ENCODE assay signal across 11 cellular contexts in genomic region chr13:108494991-108495661, GRCh38.
DNase-seq lines count a peak whose midpoint lies in the region; ATAC-seq and TF ChIP-seq lines count a peak whose summit lies in the region.
"Had no signal": no experiment of that assay in that cellular context is flagged by ENCODE, and none has a peak within 500 bp of the region (broad histone marks: within the 10 kb centered on the region; RNA-seq: fewer than 3 reads in every experiment).

No MANE protein-coding gene starts in this region.

- peaks cover 5% of the 10 kb centered on the region for H3K27me3 ChIP-seq in mesendoderm (ENCODE audit: insufficient read depth, low read length, poor library complexity)

- WGBS in mesendoderm (ENCODE audit: extremely low coverage, insufficient coverage, low lambda C conversion rate): no CpG with 5 or more reads among the region's 43 CpGs

- in situ Hi-C loops in G401 (cut with HindIII; ENCODE audit: low sequenced_read_pairs): no loop called here

- DNase-seq in natural killer cell (no peak), mesendoderm (peak; percentile 47), G401 (ENCODE audit: low spot score) (no peak), SW 1271 (lab: John Stamatoyannopoulos, UW) (no peak)
- no peak for DNase-seq in natural killer cell treated with Interleukin-12 subunit alpha and Interleukin-12 subunit beta and Interleukin-15 and Interleukin-18, amount 100 ng/mL, for 72 hours (ENCODE audit: low spot score)
- peak; percentile 0 for DNase-seq in central memory CD4-positive, alpha-beta T cell
- DNase-seq: DMS79, IMR-90, NCI-H510A had no signal

- no peaks in the 10 kb centered on the region for H3K79me1 ChIP-seq in mesendoderm (ENCODE audit: low read length)

- intact Hi-C loops in natural killer cell (cut with micrococcal nuclease): no loop called here

- no peak overlapping the region for H4K5ac ChIP-seq in mesendoderm (ENCODE audit: low read length)

- no peak overlapping the region for H2AK5ac ChIP-seq in mesendoderm (ENCODE audit: low read length)

- no peak overlapping the region for H3K18ac ChIP-seq in mesendoderm (ENCODE audit: low read length)

- no peaks in the 10 kb centered on the region for H3K36me3 ChIP-seq in mesendoderm (ENCODE audit: control insufficient read depth, insufficient read depth, low read length)

- no peak overlapping the region for H3K23ac ChIP-seq in mesendoderm (ENCODE audit: low read length)

- peak overlapping the region; percentile 52 for H3K4me3 ChIP-seq in mesendoderm (ENCODE audit: low read length)

- no peak overlapping the region for H2BK120ac ChIP-seq in mesendoderm (ENCODE audit: low read depth, low read length)

- H3K27me3 Mint-ChIP-seq in natural killer cell (ENCODE audit: low read depth in 2 of 2): peaks cover 28 to 31% of the 10 kb centered on the region in 2 donors
- peaks cover 15 to 24% of the 10 kb centered on the region in 2 donors for H3K27me3 Mint-ChIP-seq in natural killer cell treated with Interleukin-12 subunit alpha and Interleukin-12 subunit beta and Interleukin-15 and Interleukin-18, amount 100 ng/mL, for 72 hours

- H3K9me3 Mint-ChIP-seq in natural killer cell: peaks cover 2 to 5% of the 10 kb centered on the region in 2 donors
- H3K9me3 Mint-ChIP-seq in natural killer cell treated with Interleukin-12 subunit alpha and Interleukin-12 subunit beta and Interleukin-15 and Interleukin-18, amount 100 ng/mL, for 72 hours: peaks cover under 1% of the 10 kb centered on the region

- H2BK5ac ChIP-seq in mesendoderm (ENCODE audit: low read length): no peak overlapping the region

- no peaks in the 10 kb centered on the region for H3K36me3 Mint-ChIP-seq in natural killer cell
- H3K36me3 Mint-ChIP-seq in natural killer cell treated with Interleukin-12 subunit alpha and Interleukin-12 subunit beta and Interleukin-15 and Interleukin-18, amount 100 ng/mL, for 72 hours: no peaks in the 10 kb centered on the region

- no peaks in the 10 kb centered on the region for H3K79me2 ChIP-seq in mesendoderm (ENCODE audit: control insufficient read depth, insufficient read depth, low read length)

- H3K4ac ChIP-seq in mesendoderm (ENCODE audit: low read depth, low read length): no peak overlapping the region

- peak overlapping the region; percentile 83 for H3K4me2 ChIP-seq in mesendoderm (ENCODE audit: low read length)

- no peak for TF ChIP-seq CTCF in natural killer cell (IDR thresholded peaks at IDR 0.05)

- H3K9ac ChIP-seq in mesendoderm (ENCODE audit: low read length): peak overlapping the region; percentile 63

- H4K8ac ChIP-seq in mesendoderm (ENCODE audit: low read depth, low read length): no peak overlapping the region

- H2BK15ac ChIP-seq in mesendoderm (replicated peaks; ENCODE audit: low read depth): no peak overlapping the region

- no peaks in the 10 kb centered on the region for H3K4me1 ChIP-seq in mesendoderm (ENCODE audit: control insufficient read depth, low read depth, low read length)

- ATAC-seq in natural killer cell (no peak), HG03354 (IDR thresholded peaks at IDR 0.05; ENCODE audit: poor library complexity, severe bottlenecking, unreplicated experiment) (no peak), GM19452 (IDR thresholded peaks at IDR 0.05; ENCODE audit: unreplicated experiment) (no peak)
- ATAC-seq in natural killer cell treated with Interleukin-12 subunit alpha and Interleukin-12 subunit beta and Interleukin-15 and Interleukin-18, amount 100 ng/mL, for 72 hours: no peak

- peaks cover 0 to 4% of the 10 kb centered on the region in 2 donors for H3K4me1 Mint-ChIP-seq in natural killer cell
- peaks cover 0 to 3% of the 10 kb centered on the region in 2 donors for H3K4me1 Mint-ChIP-seq in natural killer cell treated with Interleukin-12 subunit alpha and Interleukin-12 subunit beta and Interleukin-15 and Interleukin-18, amount 100 ng/mL, for 72 hours (ENCODE audit: low read depth in 2 of 2)

- peak overlapping the region; percentile 80 for H3K56ac ChIP-seq in mesendoderm (ENCODE audit: low read length)

- no peak overlapping the region for H3K27ac ChIP-seq in mesendoderm (ENCODE audit: low read depth, low read length)

- H3K4me3 Mint-ChIP-seq in natural killer cell: peak overlapping the region; percentile 17
- H3K4me3 Mint-ChIP-seq in natural killer cell treated with Interleukin-12 subunit alpha and Interleukin-12 subunit beta and Interleukin-15 and Interleukin-18, amount 100 ng/mL, for 72 hours: no peak overlapping the region

- no peak overlapping the region for H3K27ac Mint-ChIP-seq in natural killer cell
- no peak overlapping the region for H3K27ac Mint-ChIP-seq in natural killer cell treated with Interleukin-12 subunit alpha and Interleukin-12 subunit beta and Interleukin-15 and Interleukin-18, amount 100 ng/mL, for 72 hours

Comparison
In these comparisons a context has a peak if more than half of its experiments do, and no peak if none do; other contexts are left out.
1. DNase-seq: peak in central memory CD4-positive, alpha-beta T cell (single experiment) and mesendoderm (single experiment); none in natural killer cell (single experiment), natural killer cell treated with Interleukin-12 subunit alpha and Interleukin-12 subunit beta and Interleukin-15 and Interleukin-18, amount 100 ng/mL, for 72 hours (single experiment), G401 (single experiment) and SW 1271 (0 of 2).